10 cellular contexts compared by ENCODE assay signal in the genomic region with DNA sequence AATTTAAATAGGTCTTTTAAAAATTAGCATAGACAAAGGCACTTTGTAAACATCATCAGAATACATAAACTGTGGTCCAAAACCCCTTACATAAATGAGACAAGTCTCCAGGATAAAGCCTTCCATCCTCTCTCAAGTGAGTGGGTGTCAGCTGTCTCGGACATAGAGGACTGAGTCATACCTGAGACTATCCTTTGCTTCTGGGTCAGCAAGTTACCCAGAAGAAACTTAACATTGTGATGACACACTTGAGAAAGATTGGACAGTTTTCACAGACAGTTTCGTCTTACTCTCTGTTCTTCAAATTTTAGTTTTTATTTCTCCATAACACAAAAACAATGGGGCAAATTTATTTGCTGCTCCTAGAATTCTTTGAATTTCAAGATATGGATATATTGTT.
DNase-seq lines count a peak whose midpoint lies in the region; ATAC-seq and TF ChIP-seq lines count a peak whose summit lies in the region.
"Had no signal": no experiment of that assay in that cellular context is flagged by ENCODE, and none has a peak within 500 bp of the region (broad histone marks: within the 10 kb centered on the region; RNA-seq: fewer than 3 reads in every experiment).

No MANE protein-coding gene starts in this region.

- DNase-seq in GM13976 (ENCODE audit: low spot score): peak; percentile 29
- DNase-seq in iris pigment epithelial cell (ENCODE audit: low read depth): peak; percentile 35
- DNase-seq in ovary: no peak
- no peak for DNase-seq in HuH-7 (ENCODE audit: low spot score)
- no peak for DNase-seq in activated CD4-positive, alpha-beta T cell treated with anti-CD3 and anti-CD28 coated beads, Interleukin-2, amount 50 U/mL, for 4 hours
- no peak for DNase-seq in activated effector memory CD4-positive, alpha-beta T cell treated with anti-CD3 and anti-CD28 coated beads, Interleukin-2, amount 50 U/mL, for 16 hours
- DNase-seq: DND-41, NCI-H69 had no signal

- 38 to 44% (median 40%) methylated on average over 2 of the region's 2 CpGs for WGBS in ovary, 3 donors

- no peaks in the 10 kb centered on the region for H3K4me1 ChIP-seq in ovary (ENCODE audit: insufficient read depth)

- H3K4me3 ChIP-seq in ovary: no peak overlapping the region

- no peak for TF ChIP-seq EP300 in ovary (IDR thresholded peaks at IDR 0.05)

- H3K27ac ChIP-seq in ovary: no peak overlapping the region

- H3K9me3 ChIP-seq in ovary: no peaks in the 10 kb centered on the region

- TF ChIP-seq POLR2A in ovary (IDR thresholded peaks at IDR 0.05): no peak

- in situ Hi-C loops in GM13976 (cut with MboI; ENCODE audit: low sequenced_read_pairs, unreplicated experiment): no loop called here

- ATAC-seq in GM21528 (IDR thresholded peaks at IDR 0.05; ENCODE audit: low FRiP score, unreplicated experiment) (peak; percentile 65), HG03558 (IDR thresholded peaks at IDR 0.05; ENCODE audit: extremely low read depth, unreplicated experiment) (peak; percentile 73)

- H3K27me3 ChIP-seq in ovary: no peaks in the 10 kb centered on the region

- H3K36me3 ChIP-seq in ovary: no peaks in the 10 kb centered on the region

- TF ChIP-seq CTCF in GM13976 (IDR thresholded peaks at IDR 0.05; ENCODE audit: borderline replicate concordance, control extremely low read depth, extremely low read depth, insufficient read depth, missing control alignments): no peak
- no peak for TF ChIP-seq CTCF in ovary (IDR thresholded peaks at IDR 0.05)

- intact Hi-C loops in ovary (cut with DNase I): no loop called here

Comparison
In these comparisons a context has a peak if more than half of its experiments do, and no peak if none do; other contexts are left out.
1. DNase-seq: peak in GM13976 (single experiment) and iris pigment epithelial cell (single experiment); none in ovary (0 of 5), HuH-7 (single experiment), activated CD4-positive, alpha-beta T cell treated with anti-CD3 and anti-CD28 coated beads, Interleukin-2, amount 50 U/mL, for 4 hours (0 of 2) and activated effector memory CD4-positive, alpha-beta T cell treated with anti-CD3 and anti-CD28 coated beads, Interleukin-2, amount 50 U/mL, for 16 hours (single experiment).